Comparison of ENCODE assay signal across 1 cellular context in genomic region chr3:31532587-31533168, GRCh38.
TF ChIP-seq lines count a peak whose summit lies in the region.

Gene STT3B (plus strand): TSS chr3:31532925. CDS start chr3:31532999, 74 bp downstream.

TF ChIP-seq in HepG2, 621 proteins besides CTCF, POLR2A, EP300 and RAD21 (continued from another document and continues in another):
- TF ChIP-seq ZNF318 (CRISPR knock-in tag; IDR thresholded peaks at IDR 0.05) (peak; percentile 76; the same call in 1 of the 2 replicates), RBM22 (optimal IDR thresholded peaks at IDR 0.05; ENCODE audit: low read length) (no peak), ZNF710 (CRISPR knock-in tag; IDR thresholded peaks at IDR 0.05; ENCODE audit: borderline replicate concordance) (no peak), GABPB1 (CRISPR knock-in tag; IDR thresholded peaks at IDR 0.05) (peak; percentile 68), ZNF12 (CRISPR knock-in tag; IDR thresholded peaks at IDR 0.05) (peak; percentile 75), ZNF235 (CRISPR knock-in tag; IDR thresholded peaks at IDR 0.05; ENCODE audit: borderline replicate concordance) (no peak), ZBTB8A (CRISPR knock-in tag; IDR thresholded peaks at IDR 0.05; ENCODE audit: borderline replicate concordance, low read depth) (0 out of 2 replicates have a peak, but pooled peaks have one; percentile 42), ZMAT3 (CRISPR knock-in tag; conservative IDR thresholded peaks at IDR 0.05) (no peak), MYPOP (CRISPR knock-in tag; IDR thresholded peaks at IDR 0.05) (no peak), DMAP1 (CRISPR knock-in tag; IDR thresholded peaks at IDR 0.05) (peak; percentile 4; the same call in 1 of the 2 replicates), ZNF782 (CRISPR knock-in tag; IDR thresholded peaks at IDR 0.05; ENCODE audit: borderline replicate concordance) (no peak), NFAT5 (CRISPR knock-in tag; IDR thresholded peaks at IDR 0.05) (no peak), ZNF772 (CRISPR knock-in tag; IDR thresholded peaks at IDR 0.05) (peak; percentile 2; the same call in 1 of the 2 replicates), CSRNP1 (CRISPR knock-in tag; IDR thresholded peaks at IDR 0.05) (no peak; the same call in 1 of the 2 replicates), ARNT2 (CRISPR knock-in tag; IDR thresholded peaks at IDR 0.05; ENCODE audit: low read depth) (peak; percentile 56; the same call in 1 of the 2 replicates), CCAR2 (optimal IDR thresholded peaks at IDR 0.05; ENCODE audit: low read depth, low read length) (no peak), REXO4 (CRISPR knock-in tag; IDR thresholded peaks at IDR 0.05; ENCODE audit: borderline replicate concordance) (no peak), SP4 (CRISPR knock-in tag; IDR thresholded peaks at IDR 0.05) (peak; percentile 75), ZKSCAN8 (CRISPR knock-in tag; IDR thresholded peaks at IDR 0.05; ENCODE audit: borderline replicate concordance) (0 out of 2 replicates have a peak, but pooled peaks have one; percentile 5), TAF1 (CRISPR knock-in tag; IDR thresholded peaks at IDR 0.05) (peak; percentile 92), KDM2A (CRISPR knock-in tag; IDR thresholded peaks at IDR 0.05; ENCODE audit: borderline replicate concordance, low read depth) (peak; percentile 60; the same call in 1 of the 2 replicates), HOXA5 (CRISPR knock-in tag; IDR thresholded peaks at IDR 0.05) (0 out of 2 replicates have a peak, but pooled peaks have one; percentile 20), KLF6 (CRISPR knock-in tag; IDR thresholded peaks at IDR 0.05) (peak; percentile 71; the same call in 1 of the 2 replicates), JUN (CRISPR knock-in tag; IDR thresholded peaks at IDR 0.05) (0 out of 2 replicates have a peak, but pooled peaks have one; percentile 28), ZNF574 (CRISPR knock-in tag; IDR thresholded peaks at IDR 0.05) (peak; percentile 98), JDP2 (CRISPR knock-in tag; IDR thresholded peaks at IDR 0.05; ENCODE audit: borderline replicate concordance) (no peak), ZBTB7B (CRISPR knock-in tag; IDR thresholded peaks at IDR 0.05) (peak; percentile 28; the same call in 1 of the 2 replicates)
- TF ChIP-seq, protein P1, sequence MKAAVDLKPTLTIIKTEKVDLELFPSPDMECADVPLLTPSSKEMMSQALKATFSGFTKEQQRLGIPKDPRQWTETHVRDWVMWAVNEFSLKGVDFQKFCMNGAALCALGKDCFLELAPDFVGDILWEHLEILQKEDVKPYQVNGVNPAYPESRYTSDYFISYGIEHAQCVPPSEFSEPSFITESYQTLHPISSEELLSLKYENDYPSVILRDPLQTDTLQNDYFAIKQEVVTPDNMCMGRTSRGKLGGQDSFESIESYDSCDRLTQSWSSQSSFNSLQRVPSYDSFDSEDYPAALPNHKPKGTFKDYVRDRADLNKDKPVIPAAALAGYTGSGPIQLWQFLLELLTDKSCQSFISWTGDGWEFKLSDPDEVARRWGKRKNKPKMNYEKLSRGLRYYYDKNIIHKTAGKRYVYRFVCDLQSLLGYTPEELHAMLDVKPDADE (CRISPR knock-in tag; IDR thresholded peaks at IDR 0.05), result no peak
- TF ChIP-seq, protein P2, sequence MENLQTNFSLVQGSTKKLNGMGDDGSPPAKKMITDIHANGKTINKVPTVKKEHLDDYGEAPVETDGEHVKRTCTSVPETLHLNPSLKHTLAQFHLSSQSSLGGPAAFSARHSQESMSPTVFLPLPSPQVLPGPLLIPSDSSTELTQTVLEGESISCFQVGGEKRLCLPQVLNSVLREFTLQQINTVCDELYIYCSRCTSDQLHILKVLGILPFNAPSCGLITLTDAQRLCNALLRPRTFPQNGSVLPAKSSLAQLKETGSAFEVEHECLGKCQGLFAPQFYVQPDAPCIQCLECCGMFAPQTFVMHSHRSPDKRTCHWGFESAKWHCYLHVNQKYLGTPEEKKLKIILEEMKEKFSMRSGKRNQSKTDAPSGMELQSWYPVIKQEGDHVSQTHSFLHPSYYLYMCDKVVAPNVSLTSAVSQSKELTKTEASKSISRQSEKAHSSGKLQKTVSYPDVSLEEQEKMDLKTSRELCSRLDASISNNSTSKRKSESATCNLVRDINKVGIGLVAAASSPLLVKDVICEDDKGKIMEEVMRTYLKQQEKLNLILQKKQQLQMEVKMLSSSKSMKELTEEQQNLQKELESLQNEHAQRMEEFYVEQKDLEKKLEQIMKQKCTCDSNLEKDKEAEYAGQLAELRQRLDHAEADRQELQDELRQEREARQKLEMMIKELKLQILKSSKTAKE (CRISPR knock-in tag; IDR thresholded peaks at IDR 0.05; ENCODE audit: borderline replicate concordance), result peak; percentile 11; the same call in 1 of the 2 replicates
